In the genomic region with DNA sequence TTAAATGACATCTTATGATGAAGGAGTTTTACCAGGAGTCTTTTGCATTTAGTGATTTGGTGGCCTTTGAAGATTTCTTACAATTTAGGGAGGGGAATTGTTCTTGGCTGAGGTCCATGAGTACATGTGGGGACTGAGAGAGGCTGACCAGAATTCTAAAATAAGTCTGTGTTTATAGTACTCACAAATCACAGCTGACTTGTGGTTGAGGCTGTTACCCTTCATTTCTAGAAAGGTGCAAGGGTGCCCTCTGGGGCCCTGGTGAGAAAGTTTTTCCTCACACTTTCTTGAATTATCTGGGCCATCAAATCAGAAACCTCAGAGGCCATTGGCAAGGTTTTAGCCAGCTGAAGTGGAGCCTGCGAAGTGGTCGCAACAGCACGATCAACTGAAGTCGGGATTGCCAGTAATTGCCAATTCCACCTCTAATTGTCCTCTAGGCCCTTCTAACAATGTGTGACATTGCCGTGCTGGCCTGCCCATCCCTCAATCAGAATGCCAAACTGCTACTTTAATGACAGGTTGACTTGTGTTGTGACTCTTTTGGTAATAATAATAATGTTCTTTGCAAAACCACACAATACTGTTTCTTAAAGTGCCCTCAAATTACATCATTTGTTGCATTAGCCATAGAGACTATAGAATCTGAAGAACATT, we compare ENCODE assay signal across 8 cellular contexts.
DNase-seq lines count a peak whose midpoint lies in the region; ATAC-seq, FAIRE-seq and TF ChIP-seq lines count a peak whose summit lies in the region.

No MANE protein-coding gene starts in this region.

- dilution Hi-C loops in keratinocyte (cut with MboI; ENCODE audit: extremely low pct_ligation_motif_present, low sequenced_read_pairs) = no loop called here

- TF ChIP-seq CTCF in GM12864 (IDR thresholded peaks at IDR 0.05; ENCODE audit: low read depth, low read length, missing control alignments) (peak; percentile 56), brain microvascular endothelial cell (IDR thresholded peaks at IDR 0.05; ENCODE audit: low read depth, low read length, missing control alignments) (peak; percentile 79), keratinocyte (optimal IDR thresholded peaks at IDR 0.05 in 1 of 3, IDR thresholded peaks at IDR 0.05 in 1 of 3, conservative IDR thresholded peaks at IDR 0.05 in 1 of 3; ENCODE audit: extremely low read depth in 1 of 3, insufficient read depth in 2 of 3, low read length in 3 of 3) (peak; percentile 57 to 65 (median 65)), testis (IDR thresholded peaks at IDR 0.05) (peak in 2 of 3 experiments; percentile 25 to 51)

- no peaks in the 10 kb centered on the region for H4K20me1 ChIP-seq in keratinocyte (ENCODE audit: control insufficient read depth, extremely low read depth, insufficient read depth, low read length)

- 66 to 69% methylated on average over 5 of the region's 5 CpGs for WGBS in testis, 2 donors

- no peak overlapping the region for H3K4me3 ChIP-seq in GM12864 (ENCODE audit: low read depth, low read length)
- H3K4me3 ChIP-seq in MG63 = no peak overlapping the region
- no peak overlapping the region for H3K4me3 ChIP-seq in brain microvascular endothelial cell (ENCODE audit: low read depth, low read length)
- H3K4me3 ChIP-seq in keratinocyte (ENCODE audit: control insufficient read depth in 2 of 3, extremely low read depth in 1 of 3, insufficient read depth in 2 of 3, low read depth in 1 of 3, low read length in 3 of 3) = no peak overlapping the region
- no peak overlapping the region for H3K4me3 ChIP-seq in testis

- in situ Hi-C loops in brain microvascular endothelial cell (cut with HindIII; ENCODE audit: low pct_ligation_motif_present, low sequenced_read_pairs) = no loop called here

- H3K27ac ChIP-seq in brain microvascular endothelial cell = no peak overlapping the region
- no peak overlapping the region for H3K27ac ChIP-seq in keratinocyte (ENCODE audit: control insufficient read depth, insufficient read depth, low read length)
- no peak overlapping the region for H3K27ac ChIP-seq in testis

- intact Hi-C loops in testis (cut with DNase I; ENCODE audit: low total_unique reads) = no loop called here

- no peaks in the 10 kb centered on the region for H3K27me3 ChIP-seq in MG63
- no peaks in the 10 kb centered on the region for H3K27me3 ChIP-seq in brain microvascular endothelial cell (replicated peaks)
- no peaks in the 10 kb centered on the region for H3K27me3 ChIP-seq in keratinocyte (ENCODE audit: control insufficient read depth, extremely low read depth, insufficient read depth, low read length)
- H3K27me3 ChIP-seq in testis = no peaks in the 10 kb centered on the region

- peak; percentile 8 for DNase-seq in GM12864 (ENCODE audit: low read depth)
- DNase-seq in MG63 = peak; percentile 40
- DNase-seq in brain microvascular endothelial cell = peak; percentile 58
- DNase-seq in keratinocyte (ENCODE audit: low read depth, low spot score) = peak; percentile 15
- peak; percentile 20 for DNase-seq in testis
- DNase-seq in activated T-cell treated with anti-CD3 and anti-CD28 coated beads for 4 hours = no peak
- no peak for DNase-seq in OCI-M2 (lab: John Stamatoyannopoulos, UW; ENCODE audit: unreplicated experiment)

- H3K36me3 ChIP-seq in MG63 = no peaks in the 10 kb centered on the region
- H3K36me3 ChIP-seq in brain microvascular endothelial cell (replicated peaks) = no peaks in the 10 kb centered on the region
- H3K36me3 ChIP-seq in keratinocyte (ENCODE audit: control insufficient read depth in 2 of 2, extremely low read depth in 1 of 2, insufficient read depth in 2 of 2, low read length in 2 of 2) = no peaks in the 10 kb centered on the region
- no peaks in the 10 kb centered on the region for H3K36me3 ChIP-seq in testis (ENCODE audit: low read depth, missing control alignments)

- H2AFZ ChIP-seq in keratinocyte (ENCODE audit: control insufficient read depth, low read length) = no peak overlapping the region

- no peak overlapping the region for H3K4me2 ChIP-seq in keratinocyte (ENCODE audit: control insufficient read depth, extremely low read depth, insufficient read depth, low read depth, low read length)

- no peaks in the 10 kb centered on the region for H3K9me1 ChIP-seq in keratinocyte (ENCODE audit: control insufficient read depth, extremely low read depth, insufficient read depth, low read length)

- H3K4me1 ChIP-seq in keratinocyte (ENCODE audit: control insufficient read depth, extremely low read depth, insufficient read depth, low read length) (no peaks in the 10 kb centered on the region), testis (no peaks in the 10 kb centered on the region)

- no peaks in the 10 kb centered on the region for H3K79me2 ChIP-seq in keratinocyte (ENCODE audit: control insufficient read depth, insufficient read depth, low read length)

- no peak overlapping the region for H3K9ac ChIP-seq in keratinocyte (ENCODE audit: control insufficient read depth, extremely low read depth, insufficient read depth, low read length)

- peak; percentile 81 for ATAC-seq in GM21619 (IDR thresholded peaks at IDR 0.05; ENCODE audit: unreplicated experiment)

- TF ChIP-seq POLR2A in testis (IDR thresholded peaks at IDR 0.05) = no peak

- H3K9me3 ChIP-seq in MG63 = no peaks in the 10 kb centered on the region
- no peaks in the 10 kb centered on the region for H3K9me3 ChIP-seq in keratinocyte (ENCODE audit: control insufficient read depth, low read depth, low read length)
- no peaks in the 10 kb centered on the region for H3K9me3 ChIP-seq in testis

- FAIRE-seq in keratinocyte (lab: Jason Lieb, UNC) = peak; percentile 89

Comparison
In these comparisons a context has a peak if more than half of its experiments do, and no peak if none do; other contexts are left out.
1. DNase-seq: peak in GM12864 (single experiment), MG63 (single experiment), brain microvascular endothelial cell (single experiment), keratinocyte (single experiment) and testis (single experiment); none in activated T-cell treated with anti-CD3 and anti-CD28 coated beads for 4 hours (single experiment) and OCI-M2 (single experiment).
2. Peak in every context shown above with its lines, with median percentiles within 50 percentile points of each other: CTCF ChIP-seq.